9 cellular contexts compared by ENCODE assay signal in genomic region chr5:136686192-136686872, GRCh38.
A peak's percentile ranks its signal among the peaks of the same experiment; 100 is the strongest.
DNase-seq lines count a peak whose midpoint lies in the region; ATAC-seq and TF ChIP-seq lines count a peak whose summit lies in the region.
"Had no signal": no experiment of that assay in that cellular context is flagged by ENCODE, and none has a peak within 500 bp of the region (broad histone marks: within the 10 kb centered on the region; RNA-seq: fewer than 3 reads in every experiment).

No MANE protein-coding gene starts in this region.

- WGBS in iPS DF 6.9 (ENCODE audit: insufficient coverage, insufficient read length): no CpG with 5 or more reads among the region's 1 CpG

- BruUV-seq in HCT116 (replicated peaks; lab: Mats Ljungman, UMichigan): no TSS peak

- ATAC-seq in HCT116 (peak; percentile 81), SK-N-SH treated with all-trans-retinoic acid at 6 μM for 48 hours (peak; percentile 79), GM21529 (IDR thresholded peaks at IDR 0.05; ENCODE audit: unreplicated experiment) (no peak)
- ATAC-seq: left cardiac atrium had no signal

- TF ChIP-seq CTCF in C4-2B (conservative IDR thresholded peaks at IDR 0.05): peak; percentile 72
- peak; percentile 22 to 55 (median 50); a peak in 5 of 6 replicates for TF ChIP-seq CTCF in HCT116 (IDR thresholded peaks at IDR 0.05 in 2 of 3, conservative IDR thresholded peaks at IDR 0.05 in 1 of 3; ENCODE audit: borderline replicate concordance in 1 of 3, insufficient read depth in 1 of 3, low read depth in 2 of 3, low read length in 2 of 3)

- H3K4me1 Mint-ChIP-seq in activated naive CD4-positive, alpha-beta T cell treated with anti-CD3 and anti-CD28 coated beads, Interleukin-2, amount 10 ng/mL, durations not matched to agents 7 days and 5 days: no peaks in the 10 kb centered on the region

- no peak for DNase-seq in HCT116 (ENCODE audit: low read depth, low spot score)
- DNase-seq in iPS DF 6.9 (ENCODE audit: low read depth, low spot score): peak; percentile 27
- DNase-seq in activated naive CD4-positive, alpha-beta T cell (lab: John Stamatoyannopoulos, UW): no peak
- DNase-seq in activated naive CD4-positive, alpha-beta T cell treated with anti-CD3 and anti-CD28 coated beads, Interleukin-2, amount 10 ng/mL, durations not matched to agents 7 days and 5 days: no peak
- DNase-seq in activated T-cell treated with anti-CD3 and anti-CD28 coated beads, Interleukin-2, amount 50 U/mL, for 48 hours: no peak
- DNase-seq: left cardiac atrium had no signal

- H3K79me2 ChIP-seq in HCT116 (ENCODE audit: insufficient read depth, low read length): no peaks in the 10 kb centered on the region

- H3K4me2 ChIP-seq in HCT116 (ENCODE audit: low read length): no peak overlapping the region

- peak; percentile 52 for TF ChIP-seq RAD21 in HCT116 (IDR thresholded peaks at IDR 0.05; ENCODE audit: low read depth)

- H3K4me1 ChIP-seq in HCT116 (ENCODE audit: control insufficient read depth in 1 of 2, insufficient read depth in 2 of 2, low read length in 2 of 2): no peaks in the 10 kb centered on the region
- no peaks in the 10 kb centered on the region for H3K4me1 ChIP-seq in iPS DF 6.9 (ENCODE audit: control insufficient read depth, insufficient read depth, low read length)

- H3K27me3 ChIP-seq in HCT116 (ENCODE audit: insufficient read depth, low read length) (no peaks in the 10 kb centered on the region), iPS DF 6.9 (ENCODE audit: control insufficient read depth, insufficient read depth, low read length) (no peaks in the 10 kb centered on the region)

- H4K20me1 ChIP-seq in HCT116 (ENCODE audit: insufficient read depth): no peaks in the 10 kb centered on the region

- POLR2A ChIA-PET in HCT116 (lab: Charles Lee): no interaction called here

- RAD21 ChIA-PET in HCT116 (lab: Charles Lee; ENCODE audit: low non-redundant PET in 1 of 2, low total read pairs in 2 of 2, uncharacterized antibody in 2 of 2, unreplicated experiment in 2 of 2): no interaction called here

- no peak for TF ChIP-seq POLR2A in HCT116 (IDR thresholded peaks at IDR 0.05; ENCODE audit: borderline replicate concordance, extremely low read depth, insufficient read depth, insufficient read length)

- H3K4me3 Mint-ChIP-seq in activated naive CD4-positive, alpha-beta T cell treated with anti-CD3 and anti-CD28 coated beads, Interleukin-2, amount 10 ng/mL, durations not matched to agents 7 days and 5 days: no peak overlapping the region

- H3K36me3 ChIP-seq in HCT116 (ENCODE audit: control insufficient read depth in 1 of 2, insufficient read depth in 2 of 2, low read length in 2 of 2) (no peaks in the 10 kb centered on the region), iPS DF 6.9 (ENCODE audit: control insufficient read depth, insufficient read depth, low read length) (no peaks in the 10 kb centered on the region)

- H3K27ac ChIP-seq in C4-2B (no peak overlapping the region), HCT116 (ENCODE audit: low read depth, low read length) (no peak overlapping the region), iPS DF 6.9 (ENCODE audit: low read length) (no peak overlapping the region)

- no peaks in the 10 kb centered on the region for H3K27me3 Mint-ChIP-seq in activated naive CD4-positive, alpha-beta T cell treated with anti-CD3 and anti-CD28 coated beads, Interleukin-2, amount 10 ng/mL, durations not matched to agents 7 days and 5 days

- H3K9me3 Mint-ChIP-seq in activated naive CD4-positive, alpha-beta T cell treated with anti-CD3 and anti-CD28 coated beads, Interleukin-2, amount 10 ng/mL, durations not matched to agents 7 days and 5 days: peaks cover 14% of the 10 kb centered on the region

- CTCF ChIA-PET in HCT116 (lab: Charles Lee): interaction anchor here (1.1 kb wide), 1 partner anchor 436 kb away, joined by 7 read pairs; no protein-coding TSS in a partner anchor
- CTCF ChIA-PET in activated naive CD4-positive, alpha-beta T cell treated with anti-CD3 and anti-CD28 coated beads, Interleukin-2, amount 10 ng/mL, durations not matched to agents 7 days and 5 days (lab: Charles Lee): interaction anchor here (0.7 kb wide), 1 partner anchor 9 kb away, joined by 3 read pairs; no protein-coding TSS in a partner anchor

- H2AFZ ChIP-seq in HCT116 (ENCODE audit: low read depth, low read length, poor library complexity, severe bottlenecking): no peak overlapping the region

- no peaks in the 10 kb centered on the region for H3K9me2 ChIP-seq in HCT116 (ENCODE audit: insufficient read depth)

- no peak overlapping the region for H3K4me3 ChIP-seq in HCT116 (replicated peaks in 1 of 2; ENCODE audit: low read depth in 1 of 2, low read length in 2 of 2)
- no peak overlapping the region for H3K4me3 ChIP-seq in iPS DF 6.9 (ENCODE audit: low read length)

- H3K9me3 ChIP-seq in HCT116 (ENCODE audit: control insufficient read depth in 1 of 2, insufficient read depth in 1 of 2, low read depth in 1 of 2, low read length in 2 of 2): no peaks in the 10 kb centered on the region
- peaks cover 3% of the 10 kb centered on the region for H3K9me3 ChIP-seq in iPS DF 6.9 (ENCODE audit: control insufficient read depth, insufficient read depth, low read length)

- H3K9ac ChIP-seq in HCT116 (ENCODE audit: low read length): no peak overlapping the region

- H3K27ac Mint-ChIP-seq in activated naive CD4-positive, alpha-beta T cell treated with anti-CD3 and anti-CD28 coated beads, Interleukin-2, amount 10 ng/mL, durations not matched to agents 7 days and 5 days: no peak overlapping the region

- intact Hi-C loops in HCT116 (cut with micrococcal nuclease): loop anchor here (1.0 to 10.0 kb wide), 2 partner anchors 322 to 437 kb away; partner anchors contain the start of gene TRPC7

- H3K36me3 Mint-ChIP-seq in activated naive CD4-positive, alpha-beta T cell treated with anti-CD3 and anti-CD28 coated beads, Interleukin-2, amount 10 ng/mL, durations not matched to agents 7 days and 5 days: no peaks in the 10 kb centered on the region

TF ChIP-seq in HCT116, 20 proteins besides CTCF, POLR2A, EP300 and RAD21:
- no peak for TF ChIP-seq CEBPB (IDR thresholded peaks at IDR 0.05; ENCODE audit: low read depth)
- TF ChIP-seq POLR2AphosphoS5 (IDR thresholded peaks at IDR 0.05; ENCODE audit: low read depth, low read length): no peak
- no peak for TF ChIP-seq ELF1 (IDR thresholded peaks at IDR 0.05; ENCODE audit: borderline replicate concordance, low read depth)
- TF ChIP-seq SRF (IDR thresholded peaks at IDR 0.05; ENCODE audit: low read depth): no peak
- no peak for TF ChIP-seq SP1 (IDR thresholded peaks at IDR 0.05; ENCODE audit: low read depth)
- TF ChIP-seq EZH2 (IDR thresholded peaks at IDR 0.05): no peak

TF ChIP-seq in SK-N-SH treated with all-trans-retinoic acid at 6 μM for 48 hours, 23 proteins besides CTCF, POLR2A, EP300 and RAD21 (continues in another document):
- no peak for TF ChIP-seq ZNF565 (CRISPR knock-in tag; conservative IDR thresholded peaks at IDR 0.05; ENCODE audit: low read depth)
- no peak for TF ChIP-seq CSRNP3 (CRISPR knock-in tag; IDR thresholded peaks at IDR 0.05)
- TF ChIP-seq ZNF8 (CRISPR knock-in tag; IDR thresholded peaks at IDR 0.05): no peak
- TF ChIP-seq RARB (CRISPR knock-in tag; IDR thresholded peaks at IDR 0.05): no peak
- TF ChIP-seq CREB5 (CRISPR knock-in tag; IDR thresholded peaks at IDR 0.05; ENCODE audit: low read depth): no peak
- TF ChIP-seq TSHZ2 (CRISPR knock-in tag; IDR thresholded peaks at IDR 0.05): no peak
- no peak for TF ChIP-seq ZC3H10 (CRISPR knock-in tag; IDR thresholded peaks at IDR 0.05)
